12 cellular contexts compared by ENCODE assay signal in the genomic region with DNA sequence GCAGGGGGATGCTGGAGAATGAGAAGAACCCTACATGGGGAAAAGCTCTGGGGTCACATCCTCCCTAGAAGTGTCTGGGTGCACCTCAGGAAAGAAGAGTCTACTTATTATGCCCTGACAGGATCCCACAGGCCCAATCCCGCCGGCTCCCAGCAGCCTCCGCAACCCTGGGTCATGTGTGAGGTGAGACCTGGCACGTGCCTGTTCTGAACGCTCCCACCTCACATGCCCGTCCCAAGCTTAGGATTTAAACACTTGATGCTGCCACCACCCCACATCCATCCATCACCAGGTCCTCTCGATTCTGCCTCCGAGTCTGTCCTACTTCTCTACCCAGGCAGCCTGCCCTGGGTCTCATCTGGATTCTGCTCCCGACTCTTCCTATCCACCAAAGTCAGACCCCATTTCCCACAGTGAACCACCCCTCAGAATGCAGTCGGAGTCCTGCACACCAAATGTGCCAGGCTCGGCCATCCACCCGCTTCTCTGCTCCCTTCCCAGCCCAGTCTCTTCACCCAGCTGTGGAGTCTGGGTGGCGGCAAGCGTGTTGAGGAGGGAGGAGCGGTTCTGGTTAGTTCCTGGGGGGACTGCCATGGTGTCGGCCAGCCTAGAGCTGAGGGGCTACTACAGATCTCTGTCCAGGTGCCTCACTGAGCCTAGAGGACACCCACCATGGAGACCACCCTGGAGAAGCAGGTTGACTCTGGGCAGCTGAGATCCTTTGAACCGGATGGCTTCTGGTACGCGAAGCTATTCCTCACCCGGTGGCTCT. TPM values are rescaled to one million over a fixed set of nuclear protein-coding genes. Genes with fewer than 3 reads are reported as not detected.
DNase-seq lines count a peak whose midpoint lies in the region; ATAC-seq and TF ChIP-seq lines count a peak whose summit lies in the region.
"Had no signal": no experiment of that assay in that cellular context is flagged by ENCODE, and none has a peak within 500 bp of the region (broad histone marks: within the 10 kb centered on the region; RNA-seq: fewer than 3 reads in every experiment).

No MANE protein-coding gene starts in this region.

- peaks cover 98% of the 10 kb centered on the region for H3K36me3 Mint-ChIP-seq in activated T-cell treated with anti-CD3 and anti-CD28 coated beads, Interleukin-2, amount 50 U/mL, for 24 hours (ENCODE audit: low read depth)
- H3K36me3 Mint-ChIP-seq in activated naive CD4-positive, alpha-beta T cell treated with anti-CD3 and anti-CD28 coated beads for 36 hours (ENCODE audit: low read depth): peaks cover 46% of the 10 kb centered on the region
- peaks cover 31% of the 10 kb centered on the region for H3K36me3 Mint-ChIP-seq in memory B cell

- CTCF ChIA-PET in activated naive CD4-positive, alpha-beta T cell treated with anti-CD3 and anti-CD28 coated beads for 36 hours (lab: Charles Lee): interaction anchor here (1.4 kb wide), 1 partner anchor 12 kb away, joined by 5 read pairs; no protein-coding TSS in a partner anchor

- 54% methylated on average over 16 of the region's 20 CpGs for WGBS in suprapubic skin

- H3K4me3 ChIP-seq in suprapubic skin (no peak overlapping the region), left ventricle myocardium inferior (no peak overlapping the region)
- H3K4me3 ChIP-seq: MG63 had no signal

- no peak overlapping the region for H3K4me3 Mint-ChIP-seq in activated T-cell treated with anti-CD3 and anti-CD28 coated beads, Interleukin-2, amount 50 U/mL, for 24 hours
- H3K4me3 Mint-ChIP-seq in activated naive CD4-positive, alpha-beta T cell treated with anti-CD3 and anti-CD28 coated beads for 36 hours: no peak overlapping the region
- peak overlapping the region; percentile 83 for H3K4me3 Mint-ChIP-seq in memory B cell

- H3K36me3 ChIP-seq in suprapubic skin (peaks cover 13% of the 10 kb centered on the region), left ventricle myocardium inferior (peaks cover 18% of the 10 kb centered on the region)

- TF ChIP-seq CTCF in suprapubic skin (IDR thresholded peaks at IDR 0.05) (no peak), left ventricle myocardium inferior (IDR thresholded peaks at IDR 0.05; ENCODE audit: borderline replicate concordance) (no peak)

- TF ChIP-seq POLR2A in suprapubic skin (IDR thresholded peaks at IDR 0.05): no peak

- no peaks in the 10 kb centered on the region for H3K9me3 ChIP-seq in suprapubic skin
- no peaks in the 10 kb centered on the region for H3K9me3 ChIP-seq in left ventricle myocardium inferior (replicated peaks)
- H3K9me3 ChIP-seq: MG63 had no signal

- H3K27me3 Mint-ChIP-seq in activated T-cell treated with anti-CD3 and anti-CD28 coated beads, Interleukin-2, amount 50 U/mL, for 24 hours: no peaks in the 10 kb centered on the region
- no peaks in the 10 kb centered on the region for H3K27me3 Mint-ChIP-seq in activated naive CD4-positive, alpha-beta T cell treated with anti-CD3 and anti-CD28 coated beads for 36 hours (ENCODE audit: low read depth)
- H3K27me3 Mint-ChIP-seq in memory B cell: no peaks in the 10 kb centered on the region

- H3K27ac Mint-ChIP-seq in activated T-cell treated with anti-CD3 and anti-CD28 coated beads, Interleukin-2, amount 50 U/mL, for 24 hours: peak overlapping the region; percentile 97
- H3K27ac Mint-ChIP-seq in activated naive CD4-positive, alpha-beta T cell treated with anti-CD3 and anti-CD28 coated beads for 36 hours: peak overlapping the region; percentile 97
- H3K27ac Mint-ChIP-seq in memory B cell: peak overlapping the region; percentile 96

- peaks cover 90% of the 10 kb centered on the region for H3K4me1 ChIP-seq in suprapubic skin
- H3K4me1 ChIP-seq in left ventricle myocardium inferior: peaks cover 66% of the 10 kb centered on the region

- H3K9me3 Mint-ChIP-seq in activated T-cell treated with anti-CD3 and anti-CD28 coated beads, Interleukin-2, amount 50 U/mL, for 24 hours: no peaks in the 10 kb centered on the region
- H3K9me3 Mint-ChIP-seq in activated naive CD4-positive, alpha-beta T cell treated with anti-CD3 and anti-CD28 coated beads for 36 hours: no peaks in the 10 kb centered on the region
- H3K9me3 Mint-ChIP-seq in memory B cell: no peaks in the 10 kb centered on the region

- H3K27ac ChIP-seq in suprapubic skin: peak overlapping the region; percentile 83
- no peak overlapping the region for H3K27ac ChIP-seq in left ventricle myocardium inferior (replicated peaks)

- ATAC-seq in memory B cell (ENCODE audit: low read depth): no peak
- ATAC-seq: left colon, Panc1 had no signal

- intact Hi-C loops in activated naive CD4-positive, alpha-beta T cell treated with anti-CD3 and anti-CD28 coated beads for 36 hours (cut with micrococcal nuclease): no loop called here
- intact Hi-C loops in left ventricle myocardium inferior (cut with micrococcal nuclease): no loop called here

- no peaks in the 10 kb centered on the region for H3K27me3 ChIP-seq in suprapubic skin
- no peaks in the 10 kb centered on the region for H3K27me3 ChIP-seq in left ventricle myocardium inferior (ENCODE audit: low read depth)
- H3K27me3 ChIP-seq: MG63 had no signal

- no peak for TF ChIP-seq EP300 in suprapubic skin (IDR thresholded peaks at IDR 0.05)

- DNase-seq in activated T-cell treated with anti-CD3 and anti-CD28 coated beads, Interleukin-2, amount 50 U/mL, for 24 hours: peak; percentile 31
- DNase-seq in activated T-cell treated with anti-CD3 and anti-CD28 coated beads, Interleukin-2, amount 50 U/mL, for 1 hour: no peak
- DNase-seq in activated naive CD4-positive, alpha-beta T cell treated with anti-CD3 and anti-CD28 coated beads for 36 hours: no peak
- DNase-seq in memory B cell (ENCODE audit: low spot score in 2 of 2) (no peak), suprapubic skin (ENCODE audit: low spot score in 2 of 2) (peak; percentile 56 to 59), germinal center (ENCODE audit: low spot score) (no peak), NCI-H146 treated with DMSO at 0.1 percent for 48 hours (lab: John Stamatoyannopoulos, UW; ENCODE audit: unreplicated experiment) (no peak), left ventricle myocardium inferior (no peak)
- DNase-seq: MG63; stimulated activated naive CD4-positive, alpha-beta T cell treated with Interleukin-2 at 50 U/mL for 16 hours had no signal

- H3K4me1 Mint-ChIP-seq in activated T-cell treated with anti-CD3 and anti-CD28 coated beads, Interleukin-2, amount 50 U/mL, for 24 hours (ENCODE audit: low read depth): peaks cover 98% of the 10 kb centered on the region
- peaks cover 92% of the 10 kb centered on the region for H3K4me1 Mint-ChIP-seq in activated naive CD4-positive, alpha-beta T cell treated with anti-CD3 and anti-CD28 coated beads for 36 hours (ENCODE audit: low read depth)
- peaks cover 84% of the 10 kb centered on the region for H3K4me1 Mint-ChIP-seq in memory B cell

RNA-seq across cellular contexts. Expression of a gene that starts 23.9 kb away (rescaled TPM):
- total RNA-seq in activated naive CD4-positive, alpha-beta T cell treated with anti-CD3 and anti-CD28 coated beads for 36 hours: 10 to 100 TPM; 21.2 to 22.7 TPM
- total RNA-seq in suprapubic skin: 1,000 to 10,000 TPM in 1 of 4 donors, 100 to 1,000 TPM in 3; 466 to 1,239 (median 686) TPM
- total RNA-seq in left ventricle myocardium inferior: 54.9 TPM

Comparison
In these comparisons a context has a peak if more than half of its experiments do, and no peak if none do; other contexts are left out.
1. DNase-seq: peak in activated T-cell treated with anti-CD3 and anti-CD28 coated beads, Interleukin-2, amount 50 U/mL, for 24 hours (single experiment) and suprapubic skin (2 of 2); none in activated T-cell treated with anti-CD3 and anti-CD28 coated beads, Interleukin-2, amount 50 U/mL, for 1 hour (single experiment), activated naive CD4-positive, alpha-beta T cell treated with anti-CD3 and anti-CD28 coated beads for 36 hours (single experiment), memory B cell (0 of 2), germinal center (single experiment), NCI-H146 treated with DMSO at 0.1 percent for 48 hours (single experiment) and left ventricle myocardium inferior (single experiment).
2. Peak in every context shown above with its lines, with median percentiles within 50 percentile points of each other: H3K27ac Mint-ChIP-seq.